Comparison of ENCODE assay signal across 10 cellular contexts in the genomic region with DNA sequence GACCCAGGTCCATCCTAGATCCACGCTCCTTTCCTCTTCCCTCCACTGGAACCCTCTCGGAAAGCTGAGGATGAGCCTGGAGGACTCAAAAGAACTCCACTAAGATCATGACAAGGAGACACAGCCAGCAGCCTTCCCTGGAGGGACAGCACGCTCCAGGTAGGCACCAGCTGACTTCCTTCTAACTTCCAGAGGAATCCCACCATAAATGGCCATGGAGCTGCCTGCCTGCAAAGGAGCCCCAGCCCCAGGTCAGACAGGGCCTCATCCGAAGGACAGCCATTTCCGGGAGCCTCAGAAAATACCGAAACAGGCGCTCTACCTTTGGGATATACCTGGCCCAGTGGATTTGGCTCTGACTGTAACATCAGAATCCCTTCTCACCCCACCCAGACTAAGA. TPM values are rescaled to one million over a fixed set of nuclear protein-coding genes. Genes with fewer than 3 reads are reported as not detected.
DNase-seq lines count a peak whose midpoint lies in the region; TF ChIP-seq lines count a peak whose summit lies in the region.
"Had no signal": no experiment of that assay in that cellular context is flagged by ENCODE, and none has a peak within 500 bp of the region (broad histone marks: within the 10 kb centered on the region; RNA-seq: fewer than 3 reads in every experiment).

No MANE protein-coding gene starts in this region.

- TF ChIP-seq CTCF in CD14-positive monocyte (IDR thresholded peaks at IDR 0.05) (no peak), endothelial cell (IDR thresholded peaks at IDR 0.05; ENCODE audit: unreplicated experiment) (no peak)

- no peak overlapping the region for H3K4me3 ChIP-seq in trophoblast cell (ENCODE audit: low read depth, low read length)
- H3K4me3 ChIP-seq: MG63 had no signal

- no peak overlapping the region for H3K14ac ChIP-seq in trophoblast cell (ENCODE audit: low read length)

- peaks cover 9% of the 10 kb centered on the region for H3K79me2 ChIP-seq in trophoblast cell (ENCODE audit: control insufficient read depth, insufficient read depth, low read length, poor library complexity)

- H3K4me1 Mint-ChIP-seq in CD14-positive monocyte (peaks cover 81% of the 10 kb centered on the region), IgD-negative memory B cell (peaks cover 37 to 64% (median 54%) of the 10 kb centered on the region in 3 donors), endothelial cell (ENCODE audit: unreplicated experiment) (peaks cover 42% of the 10 kb centered on the region)

- H3K23ac ChIP-seq in trophoblast cell (ENCODE audit: low read length) = no peak overlapping the region

- no peak overlapping the region for H2BK120ac ChIP-seq in trophoblast cell (ENCODE audit: insufficient read depth, low read length, poor library complexity)

- H3K18ac ChIP-seq in trophoblast cell (ENCODE audit: low read length) = no peak overlapping the region

- H2AFZ ChIP-seq in trophoblast cell (ENCODE audit: insufficient read depth, low read length, poor library complexity) = no peak overlapping the region

- H3K36me3 ChIP-seq in trophoblast cell (ENCODE audit: control insufficient read depth in 1 of 2, insufficient read depth in 2 of 2, low read length in 2 of 2) = peaks cover 25 to 46% of the 10 kb centered on the region in 2 experiments

- peak overlapping the region; percentile 94 to 100 (median 97) for H3K27ac Mint-ChIP-seq in CD14-positive monocyte
- H3K27ac Mint-ChIP-seq in IgD-negative memory B cell = peak overlapping the region in 1 of 3 donors; percentile 90
- H3K27ac Mint-ChIP-seq in endothelial cell (ENCODE audit: unreplicated experiment) = no peak overlapping the region

- H3K79me1 ChIP-seq in trophoblast cell (ENCODE audit: low read length) = peaks cover 10% of the 10 kb centered on the region

- no peak overlapping the region for H3K27ac ChIP-seq in trophoblast cell (ENCODE audit: low read depth, low read length)

- no peaks in the 10 kb centered on the region for H3K27me3 ChIP-seq in trophoblast cell (ENCODE audit: insufficient read depth, low read length)
- H3K27me3 ChIP-seq: MG63 had no signal

- no peaks in the 10 kb centered on the region for H3K9me3 ChIP-seq in trophoblast cell (ENCODE audit: insufficient read depth, low read depth, low read length)
- H3K9me3 ChIP-seq: MG63 had no signal

- no peak overlapping the region for H4K12ac ChIP-seq in trophoblast cell (ENCODE audit: low read depth, low read length)

- H3K4me3 Mint-ChIP-seq in CD14-positive monocyte (peak overlapping the region in 1 of 2 donors; percentile 61), IgD-negative memory B cell (peak overlapping the region in 3 of 4 donors; percentile 70 to 89 (median 75)), endothelial cell (ENCODE audit: unreplicated experiment) (no peak overlapping the region)

- no peak overlapping the region for H4K8ac ChIP-seq in trophoblast cell (ENCODE audit: low read depth, low read length)

- no peak overlapping the region for H3K4me2 ChIP-seq in trophoblast cell (ENCODE audit: low read length)

- peak overlapping the region; percentile 2 for H3K4ac ChIP-seq in trophoblast cell (ENCODE audit: low read depth, low read length)

- H4K91ac ChIP-seq in trophoblast cell (ENCODE audit: low read depth, low read length) = no peak overlapping the region

- H3K9me3 Mint-ChIP-seq in CD14-positive monocyte (peaks cover 0 to 1% (median 0%) of the 10 kb centered on the region in 7 donors), IgD-negative memory B cell (no peaks in the 10 kb centered on the region), endothelial cell (ENCODE audit: unreplicated experiment) (no peaks in the 10 kb centered on the region)
- H3K9me3 Mint-ChIP-seq: natural killer cell had no signal

- no peak overlapping the region for H3K9ac ChIP-seq in trophoblast cell (ENCODE audit: low read length)

- WGBS in trophoblast cell (ENCODE audit: extremely low coverage, insufficient coverage, insufficient read length) = no CpG with 5 or more reads among the region's 7 CpGs

- H2BK12ac ChIP-seq in trophoblast cell (ENCODE audit: low read length) = no peak overlapping the region

- no peak overlapping the region for H2BK5ac ChIP-seq in trophoblast cell (ENCODE audit: low read depth, low read length, poor library complexity)

- peaks cover 55 to 64% of the 10 kb centered on the region in 2 donors for H3K36me3 Mint-ChIP-seq in CD14-positive monocyte
- H3K36me3 Mint-ChIP-seq in IgD-negative memory B cell = peaks cover 12% of the 10 kb centered on the region
- H3K36me3 Mint-ChIP-seq in endothelial cell (ENCODE audit: low read depth, unreplicated experiment) = peaks cover 46% of the 10 kb centered on the region
- H3K36me3 Mint-ChIP-seq: natural killer cell had no signal

- intact Hi-C loops in CD14-positive monocyte (cut with micrococcal nuclease) = no loop called here

- no peak overlapping the region for H2AK5ac ChIP-seq in trophoblast cell (ENCODE audit: low read length)

- peaks cover 0 to 1% (median 0%) of the 10 kb centered on the region in 3 donors for H3K27me3 Mint-ChIP-seq in CD14-positive monocyte (ENCODE audit: low read depth in 3 of 3)
- no peaks in the 10 kb centered on the region for H3K27me3 Mint-ChIP-seq in IgD-negative memory B cell
- peaks cover 13% of the 10 kb centered on the region for H3K27me3 Mint-ChIP-seq in endothelial cell (ENCODE audit: unreplicated experiment)

- DNase-seq in CD14-positive monocyte (ENCODE audit: low spot score) (no peak), endothelial cell (ENCODE audit: low spot score) (peak; percentile 1), trophoblast cell (no peak), retina (no peak), kidney glomerular epithelial cell (lab: John Stamatoyannopoulos, UW) (no peak)
- DNase-seq in stimulated activated CD4-positive, alpha-beta T cell treated with anti-CD3 and anti-CD28 coated beads, Interleukin-1b, Interleukin-23, amount 100 ng/mL, for 48 hours = no peak
- DNase-seq: effector CD8-positive, alpha-beta T cell; natural killer cell had no signal

- H3K4me1 ChIP-seq in trophoblast cell (ENCODE audit: control insufficient read depth in 1 of 2, insufficient read depth in 2 of 2, low read length in 2 of 2) = peaks cover 18 to 24% of the 10 kb centered on the region in 2 experiments

RNA-seq across cellular contexts. Expression of gene SH3BP5L, which starts 4.1 kb away (rescaled TPM):
- polyA plus RNA-seq in CD14-positive monocyte (1 to 10 TPM; 4.0 to 4.3 TPM), IgD-negative memory B cell (4.9 TPM)
- total RNA-seq in endothelial cell (ENCODE audit: unreplicated experiment) = 30.7 TPM
- polyA plus RNA-seq in trophoblast cell (2013) = 21.2 and 22.7 TPM in 2 replicates

RNA-seq across cellular contexts. Expression of gene ZNF672, which starts 16.4 kb away (rescaled TPM):
- 10 to 100 TPM; 23.4 to 23.9 TPM for polyA plus RNA-seq in CD14-positive monocyte
- polyA plus RNA-seq in IgD-negative memory B cell = 46.3 TPM
- 29.8 TPM for total RNA-seq in endothelial cell (ENCODE audit: unreplicated experiment)
- 40.2 and 42.1 TPM in 2 replicates for polyA plus RNA-seq in trophoblast cell (2013)

RNA-seq across cellular contexts. Expression of gene ZNF692, which starts 37.2 kb away (rescaled TPM):
- polyA plus RNA-seq in CD14-positive monocyte = 1 to 10 TPM; 2.2 to 2.4 TPM
- 17.0 TPM for polyA plus RNA-seq in IgD-negative memory B cell
- 26.8 TPM for total RNA-seq in endothelial cell (ENCODE audit: unreplicated experiment)
- 23.6 and 24.7 TPM in 2 replicates for polyA plus RNA-seq in trophoblast cell (2013)
